Comparison of ENCODE assay signal across 10 cellular contexts in genomic region chr11:96263361-96263763, GRCh38.
DNase-seq lines count a peak whose midpoint lies in the region; ATAC-seq and TF ChIP-seq lines count a peak whose summit lies in the region.
"Had no signal": no experiment of that assay in that cellular context is flagged by ENCODE, and none has a peak within 500 bp of the region (broad histone marks: within the 10 kb centered on the region; RNA-seq: fewer than 3 reads in every experiment).

No MANE protein-coding gene starts in this region.

- no peak overlapping the region; the same call in 1 of the 2 replicates for H3K56ac ChIP-seq in IMR-90 (ENCODE audit: extremely low read depth, insufficient read depth, low read length)

- no peaks in the 10 kb centered on the region for H3K27me3 Mint-ChIP-seq in MCF 10A (ENCODE audit: insufficient read depth, unreplicated experiment)
- H3K27me3 Mint-ChIP-seq: CD8-positive, alpha-beta memory T cell had no signal

- POLR2A ChIA-PET in IMR-90 (lab: Charles Lee; ENCODE audit: unreplicated experiment) (no interaction called here), MCF 10A (lab: Yijun Ruan, JAX) (interaction anchor here (0.5 to 7.1 kb wide), 18 partner anchors 10 to 474 kb away, joined by 3 to 76 read pairs (median 4); partner anchors contain the start of genes FAM76B and MAML2)

- H3K23ac ChIP-seq in IMR-90 (ENCODE audit: low read depth, low read length) = no peak overlapping the region

- DNase-seq in A172 (ENCODE audit: low spot score) (peak; percentile 27), IMR-90 (peak; percentile 89), MCF 10A (ENCODE audit: unreplicated experiment) (peak; percentile 83), lower lobe of right lung (no peak), mesenteric fat pad (ENCODE audit: low spot score) (no peak), NCI-H1105 (lab: John Stamatoyannopoulos, UW) (no peak), epidermal melanocyte (ENCODE audit: insufficient read length, low spot score) (no peak)
- DNase-seq: activated naive CD4-positive, alpha-beta T cell; CD8-positive, alpha-beta memory T cell had no signal

- no peak overlapping the region for H3K4me3 ChIP-seq in IMR-90 (ENCODE audit: insufficient read depth, low read depth, low read length)
- no peak overlapping the region for H3K4me3 ChIP-seq in lower lobe of right lung

- H4K8ac ChIP-seq in IMR-90 (ENCODE audit: low read depth in 2 of 2, low read length in 2 of 2) = peak overlapping the region in 1 of 2 experiments; percentile 56; a peak in 2 of 4 replicates

- H3K9me3 ChIP-seq in IMR-90 (ENCODE audit: control insufficient read depth, insufficient read depth, low read length) (no peaks in the 10 kb centered on the region), lower lobe of right lung (no peaks in the 10 kb centered on the region)

- no peak for TF ChIP-seq POLR2A in IMR-90 (IDR thresholded peaks at IDR 0.05; ENCODE audit: low read depth, low read length)

- peaks cover 27 to 75% of the 10 kb centered on the region in 2 experiments for H3K79me1 ChIP-seq in IMR-90 (ENCODE audit: low read depth in 1 of 2, low read length in 2 of 2)

- peak overlapping the region; percentile 96 for H3K27ac Mint-ChIP-seq in MCF 10A (ENCODE audit: low read depth, unreplicated experiment)

- in situ Hi-C loops in IMR-90 (cut with MboI; ENCODE audit: low sequenced_read_pairs) = no loop called here

- no peaks in the 10 kb centered on the region; the same call in 1 of the 2 replicates for H4K20me1 ChIP-seq in IMR-90 (ENCODE audit: insufficient read depth, low read length)

- peak overlapping the region; percentile 57 for H3K4ac ChIP-seq in IMR-90 (ENCODE audit: low read depth, low read length)

- H2BK20ac ChIP-seq in IMR-90 (ENCODE audit: low read depth, low read length) = peak overlapping the region; percentile 77

- no peaks in the 10 kb centered on the region for H3K9me3 Mint-ChIP-seq in MCF 10A (ENCODE audit: unreplicated experiment)
- H3K9me3 Mint-ChIP-seq: CD8-positive, alpha-beta memory T cell had no signal

- peak overlapping the region; percentile 72; the same call in 1 of the 2 replicates for H3K27ac ChIP-seq in IMR-90 (ENCODE audit: insufficient read depth, low read length)
- H3K27ac ChIP-seq in lower lobe of right lung = peak overlapping the region; percentile 43

- no peak overlapping the region for H2AK9ac ChIP-seq in IMR-90 (replicated peaks; ENCODE audit: low read depth, low read length, poor library complexity)

- H3K14ac ChIP-seq in IMR-90 (replicated peaks; ENCODE audit: low read depth, low read length) = peak overlapping the region; percentile 34; the same call in 1 of the 2 replicates

- peak overlapping the region; percentile 91 for H4K5ac ChIP-seq in IMR-90 (ENCODE audit: low read depth, low read length)

- TF ChIP-seq CTCF in IMR-90 (conservative IDR thresholded peaks at IDR 0.05; ENCODE audit: low read depth, low read length) (no peak), MCF 10A (IDR thresholded peaks at IDR 0.05; ENCODE audit: unreplicated experiment) (no peak), lower lobe of right lung (IDR thresholded peaks at IDR 0.05) (no peak)

- CTCF ChIA-PET in IMR-90 (lab: Yijun Ruan, JAX) (no interaction called here), MCF 10A (lab: Yijun Ruan, JAX) (interaction anchor here (0.6 to 2.5 kb wide), 7 partner anchors 14 to 148 kb away, joined by 3 to 9 read pairs (median 4); partner anchors contain the start of gene MAML2)

- no TSS peak for BruUV-seq in IMR-90 (replicated peaks; lab: Mats Ljungman, UMichigan)
- no TSS peak for BruUV-seq in MCF 10A (replicated peaks; lab: Mats Ljungman, UMichigan)

- H2BK15ac ChIP-seq in IMR-90 (ENCODE audit: low read depth, low read length) = no peak overlapping the region

- peak overlapping the region; percentile 9; the same call in 1 of the 2 replicates for H2AK5ac ChIP-seq in IMR-90 (ENCODE audit: low read depth, low read length)

- H3K36me3 Mint-ChIP-seq in MCF 10A (ENCODE audit: insufficient read depth, unreplicated experiment) = peaks cover 5% of the 10 kb centered on the region

- H2BK5ac ChIP-seq in IMR-90 (ENCODE audit: low read depth, low read length, poor library complexity, severe bottlenecking) = peak overlapping the region; percentile 6

- H3K4me3 Mint-ChIP-seq in MCF 10A (ENCODE audit: unreplicated experiment) = peak overlapping the region; percentile 46
- H3K4me3 Mint-ChIP-seq: CD8-positive, alpha-beta memory T cell had no signal

- peak overlapping the region; percentile 29; the same call in 1 of the 2 replicates for H4K91ac ChIP-seq in IMR-90 (ENCODE audit: insufficient read depth, low read depth, low read length)

- peak overlapping the region; percentile 83 for H3K18ac ChIP-seq in IMR-90 (ENCODE audit: low read depth, low read length)

- H3K4me1 ChIP-seq in IMR-90 (ENCODE audit: control insufficient read depth, insufficient read depth, low read length) (peaks cover 27% of the 10 kb centered on the region), lower lobe of right lung (peaks cover 58% of the 10 kb centered on the region)

- H3K36me3 ChIP-seq in IMR-90 (ENCODE audit: control insufficient read depth, insufficient read depth, low read length) (no peaks in the 10 kb centered on the region), lower lobe of right lung (no peaks in the 10 kb centered on the region)

- H3K9ac ChIP-seq in IMR-90 (ENCODE audit: low read depth, low read length) = no peak overlapping the region

- ATAC-seq in IMR-90 (ENCODE audit: low read depth) = peak; percentile 33
- peak; percentile 29 to 59 for ATAC-seq in lower lobe of right lung
- no peak for ATAC-seq in GM18909 (IDR thresholded peaks at IDR 0.05; ENCODE audit: poor library complexity, unreplicated experiment)

- no peak for TF ChIP-seq RAD21 in IMR-90 (IDR thresholded peaks at IDR 0.05; ENCODE audit: low read length)

- intact Hi-C loops in IMR-90 (cut with micrococcal nuclease) (no loop called here), MCF 10A (cut with micrococcal nuclease) (loop anchor here (5.0 kb wide), 2 partner anchors 44 to 79 kb away; partner anchors contain the start of gene MAML2), lower lobe of right lung (cut with DNase I) (no loop called here)

- H3K4me2 ChIP-seq in IMR-90 (ENCODE audit: low read depth, low read length) = peak overlapping the region; percentile 63; the same call in 1 of the 2 replicates

- peak overlapping the region; percentile 53; the same call in 1 of the 2 replicates for H2BK120ac ChIP-seq in IMR-90 (ENCODE audit: low read depth, low read length)

- H3K4me1 Mint-ChIP-seq in MCF 10A (ENCODE audit: insufficient read depth, unreplicated experiment) = peaks cover 52% of the 10 kb centered on the region

- dilution Hi-C loops in IMR-90 (cut with HindIII; ENCODE audit: low sequenced_read_pairs, unreplicated experiment) = no loop called here

- H3K27me3 ChIP-seq in IMR-90 (ENCODE audit: control insufficient read depth, insufficient read depth, low read length) (no peaks in the 10 kb centered on the region), lower lobe of right lung (ENCODE audit: low read depth) (no peaks in the 10 kb centered on the region)

- H2AFZ ChIP-seq in IMR-90 (replicated peaks; ENCODE audit: low read length, poor library complexity) = no peak overlapping the region

- peaks cover 13% of the 10 kb centered on the region for H3K9me1 ChIP-seq in IMR-90 (ENCODE audit: insufficient read depth, low read length)

TF ChIP-seq in IMR-90, 13 proteins besides CTCF, POLR2A, EP300 and RAD21:
- TF ChIP-seq MXI1 (IDR thresholded peaks at IDR 0.05; ENCODE audit: borderline replicate concordance, low read depth, low read length) = no peak
- TF ChIP-seq CEBPB (IDR thresholded peaks at IDR 0.05; ENCODE audit: low read depth, low read length) = peak; percentile 99
- no peak for TF ChIP-seq CHD1 (IDR thresholded peaks at IDR 0.05; ENCODE audit: low read depth, low read length)
- TF ChIP-seq FOS (IDR thresholded peaks at IDR 0.05; ENCODE audit: low read depth, low read length) = peak; percentile 96
- TF ChIP-seq BHLHE40 (IDR thresholded peaks at IDR 0.05; ENCODE audit: low read depth, low read length) = peak; percentile 68

Comparison
In these comparisons a context has a peak if more than half of its experiments do, and no peak if none do; other contexts are left out.
1. DNase-seq: peak in A172 (single experiment), IMR-90 (single experiment) and MCF 10A (single experiment); none in lower lobe of right lung (single experiment), mesenteric fat pad (single experiment), NCI-H1105 (single experiment) and epidermal melanocyte (single experiment).